In the genomic region with DNA sequence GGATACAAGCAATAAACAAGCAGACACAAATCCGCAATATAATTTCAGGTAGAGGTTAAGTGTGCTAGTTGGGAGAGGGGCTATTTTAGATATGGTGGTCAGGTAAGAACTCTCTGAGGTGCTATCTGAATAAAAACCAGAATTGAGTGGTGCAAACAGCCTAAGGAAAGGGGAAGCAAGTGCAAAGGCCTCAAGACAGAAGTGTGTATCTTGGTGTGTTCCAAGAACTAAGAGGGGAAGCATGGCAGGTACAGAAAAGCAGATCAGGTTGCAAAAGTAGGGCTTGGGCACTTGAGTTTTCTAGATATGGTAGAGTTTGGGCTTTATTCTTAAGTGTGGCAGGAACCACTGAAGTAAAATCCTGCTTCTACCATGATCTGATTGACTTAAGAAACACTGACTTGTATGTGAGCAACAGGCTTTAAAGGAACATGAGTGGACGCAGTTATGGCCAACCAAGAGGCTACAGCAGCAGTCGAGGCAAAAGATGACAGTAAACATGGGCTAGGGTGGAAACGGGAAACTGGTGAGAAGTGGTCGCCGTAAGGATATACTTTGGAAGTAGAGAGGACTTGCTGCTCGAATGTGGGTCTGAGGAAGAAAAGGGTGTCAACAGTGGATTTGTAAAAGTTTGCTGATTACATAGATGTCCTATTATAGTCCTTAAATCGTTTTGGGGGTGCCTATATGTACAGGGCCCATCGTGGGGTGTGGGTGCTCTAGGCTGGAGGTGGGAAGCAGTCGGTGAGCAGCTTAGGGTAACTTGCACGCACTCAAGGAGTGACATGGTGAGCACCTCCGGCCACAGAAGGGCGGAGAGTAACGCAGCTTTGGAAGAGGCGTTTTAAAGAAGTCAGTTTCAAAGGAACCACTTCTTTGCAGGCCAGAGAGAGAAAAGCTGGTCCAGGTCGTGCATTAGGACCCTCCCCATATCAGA, we compare ENCODE assay signal across 8 cellular contexts. TPM values are rescaled to one million over a fixed set of nuclear protein-coding genes. Genes with fewer than 3 reads are reported as not detected.
DNase-seq lines count a peak whose midpoint lies in the region; ATAC-seq and TF ChIP-seq lines count a peak whose summit lies in the region.

No MANE protein-coding gene starts in this region.

- H3K27me3 ChIP-seq in mononuclear cell (ENCODE audit: insufficient read depth, low read length) (no peaks in the 10 kb centered on the region), tibial nerve (no peaks in the 10 kb centered on the region)

- TF ChIP-seq CTCF in tibial nerve (IDR thresholded peaks at IDR 0.05) = peak in 1 of 5 experiments; percentile 2

- no peak for TF ChIP-seq EP300 in tibial nerve (IDR thresholded peaks at IDR 0.05)

- H3K36me3 ChIP-seq in tibial nerve = peaks cover 0 to 24% (median 9%) of the 10 kb centered on the region in 3 donors

- ATAC-seq in GM21515 (IDR thresholded peaks at IDR 0.05; ENCODE audit: unreplicated experiment) = peak; percentile 61
- peak; percentile 63 to 65 for ATAC-seq in activated CD4-positive, CD25-positive, alpha-beta regulatory T cell treated with anti-CD3 and anti-CD28 coated beads, Interleukin-2, amount 50 U/mL, for 24 hours

- peak overlapping the region; percentile 94 for H3K4me3 ChIP-seq in mononuclear cell (ENCODE audit: low read length)
- peak overlapping the region; percentile 48 to 75 (median 68) for H3K4me3 ChIP-seq in tibial nerve

- DNase-seq in EH (ENCODE audit: low read depth) (peak; percentile 38), HT-29 (ENCODE audit: low spot score) (peak; percentile 56), tibial nerve (ENCODE audit: low spot score in 2 of 2) (no peak), NCI-H1048 (lab: John Stamatoyannopoulos, UW) (no peak)
- DNase-seq in effector CD4-positive, alpha-beta T cell = peak; percentile 13

- H3K27ac ChIP-seq in tibial nerve = peak overlapping the region; percentile 2 to 85 (median 78)

- WGBS in tibial nerve, 2 donors = 7 to 8% methylated on average over 16 of the region's 16 CpGs

- no peaks in the 10 kb centered on the region for H3K9me3 ChIP-seq in mononuclear cell (ENCODE audit: low read depth, low read length)
- H3K9me3 ChIP-seq in tibial nerve = no peaks in the 10 kb centered on the region

- no peak for TF ChIP-seq POLR2A in tibial nerve (IDR thresholded peaks at IDR 0.05)

- peaks cover 20% of the 10 kb centered on the region for H3K4me1 ChIP-seq in mononuclear cell (ENCODE audit: insufficient read depth, low read length)
- H3K4me1 ChIP-seq in tibial nerve = peaks cover 0 to 31% (median 15%) of the 10 kb centered on the region in 4 donors

RNA-seq across cellular contexts. Expression of a gene that starts 0.7 kb away (rescaled TPM):
- 6.4 and 7.5 TPM in 2 replicates for total RNA-seq in HT-29 (2014; rRNA removed; shearing (Covaris generic))
- total RNA-seq in mononuclear cell (5.5 TPM), tibial nerve (10 to 100 TPM; 10.2 to 14.2 (median 12.3) TPM)

RNA-seq across cellular contexts. Expression of a gene that starts 6.4 kb away (rescaled TPM):
- total RNA-seq in HT-29 (2014; rRNA removed; shearing (Covaris generic)) = 4.5 and 4.6 TPM in 2 replicates
- total RNA-seq in mononuclear cell = 1.8 TPM
- 1 to 10 TPM; 2.9 to 9.0 (median 5.2) TPM for total RNA-seq in tibial nerve

Comparison
In these comparisons a context has a peak if more than half of its experiments do, and no peak if none do; other contexts are left out.
1. DNase-seq: peak in EH (single experiment), HT-29 (single experiment) and effector CD4-positive, alpha-beta T cell (single experiment); none in tibial nerve (0 of 2) and NCI-H1048 (single experiment).